Comparison of ENCODE assay signal across 24 cellular contexts in genomic region chr11:13054278-13054677, GRCh38. TPM values are rescaled to one million over a fixed set of nuclear protein-coding genes. Genes with fewer than 3 reads are reported as not detected.
"Had no signal": no experiment of that assay in that cellular context is flagged by ENCODE, and none has a peak within 500 bp of the region (broad histone marks: within the 10 kb centered on the region; RNA-seq: fewer than 3 reads in every experiment).

No MANE protein-coding gene starts in this region.

- H3K9me3 ChIP-seq: gastroesophageal sphincter, heart right ventricle, left lung, prostate gland, right atrium auricular region had no signal

- H3K27me3 ChIP-seq: left lung, right atrium auricular region had no signal

- H3K4me3 Mint-ChIP-seq: activated CD4-positive, alpha-beta memory T cell treated with anti-CD3 and anti-CD28 coated beads, Interleukin-2, amount 10 ng/mL, durations not matched to agents 7 days and 5 days; activated naive CD8-positive, alpha-beta T cell treated with anti-CD3 and anti-CD28 coated beads, Interleukin-2, amount 10 ng/mL, durations not matched to agents 7 days and 5 days; neural crest cell had no signal

- H3K36me3 Mint-ChIP-seq: activated naive CD8-positive, alpha-beta T cell treated with anti-CD3 and anti-CD28 coated beads, Interleukin-2, amount 10 ng/mL, durations not matched to agents 7 days and 5 days had no signal

- ATAC-seq: gastroesophageal sphincter; heart right ventricle; left lung; stimulated activated naive CD8-positive, alpha-beta T cell treated with anti-CD3 and anti-CD28 coated beads, Interleukin-15, Interleukin-2, amounts not matched to agents 100 U/mL and 50 U/mL, for 24 hours had no signal

- H3K36me3 ChIP-seq: brain microvascular endothelial cell, gastroesophageal sphincter, heart right ventricle, left lung, prostate gland, right atrium auricular region had no signal

- H3K4me1 ChIP-seq: gastroesophageal sphincter, heart right ventricle, left lung, prostate gland, right atrium auricular region had no signal

- H3K9me3 Mint-ChIP-seq: activated CD4-positive, alpha-beta memory T cell treated with anti-CD3 and anti-CD28 coated beads, Interleukin-2, amount 10 ng/mL, durations not matched to agents 7 days and 5 days; activated naive CD8-positive, alpha-beta T cell treated with anti-CD3 and anti-CD28 coated beads, Interleukin-2, amount 10 ng/mL, durations not matched to agents 7 days and 5 days; activated T-helper 2 cell treated with anti-CD3 and anti-CD28 coated beads, Interferon-gamma antibody, Interleukin-2, Interleukin-4, amounts not matched to agents 10 μg/mL and 5 μg/mL and 100 μg/mL, durations not matched to agents 14 hours and 24 hours and 36 hours had no signal

- H3K27ac ChIP-seq: brain microvascular endothelial cell, coronary artery, gastroesophageal sphincter, heart right ventricle, left lung, prostate gland, right atrium auricular region had no signal

- H3K27ac Mint-ChIP-seq: activated CD4-positive, alpha-beta memory T cell treated with anti-CD3 and anti-CD28 coated beads, Interleukin-2, amount 10 ng/mL, durations not matched to agents 7 days and 5 days; activated naive CD8-positive, alpha-beta T cell treated with anti-CD3 and anti-CD28 coated beads, Interleukin-2, amount 10 ng/mL, durations not matched to agents 7 days and 5 days; activated T-helper 2 cell treated with anti-CD3 and anti-CD28 coated beads, Interferon-gamma antibody, Interleukin-2, Interleukin-4, amounts not matched to agents 10 μg/mL and 5 μg/mL and 100 μg/mL, durations not matched to agents 14 hours and 24 hours and 36 hours had no signal

- DNase-seq: activated CD4-positive, alpha-beta memory T cell treated with anti-CD3 and anti-CD28 coated beads, Interleukin-2, amount 10 ng/mL, durations not matched to agents 7 days and 5 days; activated CD4-positive, alpha-beta T cell treated with anti-CD3 and anti-CD28 coated beads for 48 hours; activated CD4-positive, CD25-positive, alpha-beta regulatory T cell; activated naive CD4-positive, alpha-beta T cell treated with Interleukin-2 at 50 U/mL for 16 hours; activated naive CD8-positive, alpha-beta T cell treated with anti-CD3 and anti-CD28 coated beads, Interleukin-2, amount 10 ng/mL, durations not matched to agents 7 days and 5 days; activated T-cell treated with anti-CD3 and anti-CD28 coated beads, Interleukin-2, amount 50 U/mL, for 1 hour; aorta; brain microvascular endothelial cell; heart right ventricle; left lung; mammary epithelial cell; midbrain; stimulated activated naive CD8-positive, alpha-beta T cell treated with anti-CD3 and anti-CD28 coated beads, Interleukin-15, Interleukin-2, amounts not matched to agents 100 U/mL and 50 U/mL, for 24 hours; substantia nigra; trophoblast cell had no signal

- H3K4me3 ChIP-seq: coronary artery, gastroesophageal sphincter, heart right ventricle, left lung, prostate gland, right atrium auricular region, skin epidermis had no signal

RNA-seq across cellular contexts. Expression of gene RASSF10, which starts 45.2 kb away (rescaled TPM):
- total RNA-seq: activated CD4-positive, alpha-beta memory T cell treated with anti-CD3 and anti-CD28 coated beads, Interleukin-2, amount 10 ng/mL, durations not matched to agents 7 days and 5 days; activated naive CD8-positive, alpha-beta T cell treated with anti-CD3 and anti-CD28 coated beads, Interleukin-2, amount 10 ng/mL, durations not matched to agents 7 days and 5 days; activated T-helper 2 cell treated with anti-CD3 and anti-CD28 coated beads, Interferon-gamma antibody, Interleukin-2, Interleukin-4, amounts not matched to agents 10 μg/mL and 5 μg/mL and 100 μg/mL, durations not matched to agents 14 hours and 24 hours and 36 hours; osteocyte; T-helper 2 cell treated with Interferon-gamma antibody and Interleukin-4, amounts not matched to agents 100 ng/mL and 5 ng/mL, for 36 hours had no signal
- polyA plus RNA-seq: aorta had no signal
